ENCODE assay signal across 19 cellular contexts in the genomic region with DNA sequence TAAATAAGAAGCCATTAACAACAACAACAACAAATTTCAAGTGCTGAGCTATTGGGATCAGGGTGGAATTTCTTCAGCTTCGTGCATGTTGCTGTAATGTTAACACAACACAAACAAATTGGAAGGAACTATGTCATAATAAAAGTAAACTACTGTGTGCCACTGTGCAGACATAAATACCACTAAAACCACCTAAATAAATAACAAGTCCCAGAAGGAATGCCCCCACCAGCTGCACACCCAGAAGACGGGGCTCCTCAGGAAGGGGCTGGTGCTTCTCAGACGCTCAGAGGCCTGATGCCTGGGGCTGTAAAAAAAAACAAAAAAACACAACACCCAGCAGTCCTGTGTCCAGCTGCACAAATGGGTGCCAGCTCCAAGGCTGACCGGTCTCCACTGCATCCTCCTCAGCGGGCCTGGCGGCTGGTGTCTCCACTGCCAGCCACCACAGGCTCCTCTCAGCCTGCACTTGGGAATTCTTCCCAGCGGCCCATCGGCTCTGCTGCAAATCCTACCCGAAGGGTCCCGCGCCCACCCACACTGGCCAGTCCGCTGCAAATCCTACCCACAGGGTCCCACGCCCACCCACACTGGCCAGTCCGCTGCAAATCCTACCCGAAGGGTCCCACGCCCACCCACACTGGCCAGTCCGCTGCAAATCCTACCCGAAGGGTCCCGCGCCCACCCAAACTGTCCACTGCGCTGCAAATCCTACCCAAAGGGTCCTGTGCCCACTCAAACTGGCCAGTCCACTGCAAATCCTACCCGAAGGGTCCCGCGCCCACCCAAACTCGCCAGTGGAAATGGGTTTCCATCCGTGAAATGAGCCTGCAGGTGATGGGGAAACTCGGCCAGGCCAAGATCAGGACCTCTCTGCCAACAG. TPM values are rescaled to one million over a fixed set of nuclear protein-coding genes. Genes with fewer than 3 reads are reported as not detected.
A peak's percentile ranks its signal among the peaks of the same experiment; 100 is the strongest.
DNase-seq lines count a peak whose midpoint lies in the region; ATAC-seq, FAIRE-seq and TF ChIP-seq lines count a peak whose summit lies in the region.
"Had no signal": no experiment of that assay in that cellular context is flagged by ENCODE, and none has a peak within 500 bp of the region (broad histone marks: within the 10 kb centered on the region; RNA-seq: fewer than 3 reads in every experiment).

No MANE protein-coding gene starts in this region.

- H3K9me3 ChIP-seq in kidney (ENCODE audit: control insufficient read depth in 1 of 2, low read length in 2 of 2): peaks cover 0 to 4% of the 10 kb centered on the region in 2 donors
- peaks cover 0 to 36% (median 30%) of the 10 kb centered on the region in 4 donors for H3K9me3 ChIP-seq in esophagus muscularis mucosa

- H3K27ac Mint-ChIP-seq in T-cell (no peak overlapping the region), Calu3 (ENCODE audit: unreplicated experiment) (no peak overlapping the region)
- H3K27ac Mint-ChIP-seq: CD4-positive, alpha-beta T cell had no signal

- H3K36me3 ChIP-seq in kidney (ENCODE audit: control insufficient read depth in 1 of 2, insufficient read depth in 2 of 2, low read length in 2 of 2) (no peaks in the 10 kb centered on the region), esophagus muscularis mucosa (no peaks in the 10 kb centered on the region)

- DNase-seq in H4 (ENCODE audit: low spot score) (peak; percentile 94), brain pericyte (ENCODE audit: low read depth, low spot score) (peak; percentile 60), kidney (peak; percentile 64), smooth muscle cell of the brain vasculature (ENCODE audit: low read depth, low spot score) (peak; percentile 21), esophagus muscularis mucosa (ENCODE audit: extremely low spot score) (no peak), T-cell (no peak), Calu3 (no peak)
- no peak for DNase-seq in stimulated activated CD4-positive, alpha-beta T cell treated with anti-CD3 and anti-CD28 coated beads, Interleukin-4, amount 100 ng/mL, for 24 hours
- DNase-seq: AML-193, DMS79, KBM-7, NCI-H1048, NCI-H2107, NCI-H226, NCI-H526 treated with DMSO at 0.1 percent for 48 hours had no signal

- no peak for ATAC-seq in T-cell (replicated peaks in 1 of 4)
- ATAC-seq: GM12878 had no signal

- no peak for FAIRE-seq in kidney (lab: Jason Lieb, UNC)
- FAIRE-seq: GM12878, GM18507, GM19239 had no signal

- intact Hi-C loops in kidney (cut with DNase I): no loop called here
- intact Hi-C loops in esophagus muscularis mucosa (cut with DNase I): no loop called here
- intact Hi-C loops in Calu3 (cut with micrococcal nuclease; ENCODE audit: unreplicated experiment): no loop called here

- H3K4me3 Mint-ChIP-seq in T-cell (no peak overlapping the region), Calu3 (ENCODE audit: low read depth, unreplicated experiment) (no peak overlapping the region)
- H3K4me3 Mint-ChIP-seq: CD4-positive, alpha-beta T cell had no signal

- H3K9me3 Mint-ChIP-seq in T-cell: peaks cover 3 to 20% (median 18%) of the 10 kb centered on the region in 3 donors
- peaks cover 20% of the 10 kb centered on the region for H3K9me3 Mint-ChIP-seq in Calu3 (ENCODE audit: low read depth, unreplicated experiment)

- CTCF ChIA-PET in T-cell (lab: Charles Lee) (interaction anchor here in 1 of 2 donors (0.6 kb wide), 1 partner anchor 179 kb away, joined by 3 read pairs; no protein-coding TSS in a partner anchor), Calu3 (lab: Charles Lee) (no interaction called here)

- POLR2A ChIA-PET in T-cell (lab: Charles Lee): interaction anchor here in 1 of 2 donors (0.9 kb wide), 1 partner anchor 75 kb away, joined by 3 read pairs; no protein-coding TSS in a partner anchor

- H3K27me3 Mint-ChIP-seq in T-cell (no peaks in the 10 kb centered on the region), Calu3 (ENCODE audit: unreplicated experiment) (no peaks in the 10 kb centered on the region)
- H3K27me3 Mint-ChIP-seq: CD4-positive, alpha-beta T cell had no signal

- no peak overlapping the region for H3K9ac ChIP-seq in kidney (ENCODE audit: low read length in 2 of 2)

- no peak overlapping the region for H3K4me3 ChIP-seq in kidney (ENCODE audit: low read length in 2 of 2)
- no peak overlapping the region for H3K4me3 ChIP-seq in esophagus muscularis mucosa
- H3K4me3 ChIP-seq: GM12878 had no signal

- no peak for TF ChIP-seq POLR2A in esophagus muscularis mucosa (IDR thresholded peaks at IDR 0.05; ENCODE audit: low read depth)

- H3K4me1 ChIP-seq in kidney (ENCODE audit: control insufficient read depth in 1 of 2, insufficient read depth in 1 of 2, low read depth in 1 of 2, low read length in 2 of 2) (no peaks in the 10 kb centered on the region), esophagus muscularis mucosa (peaks cover 0 to 10% (median 3%) of the 10 kb centered on the region in 4 donors)

- 96% methylated on average over 27 of the region's 27 CpGs for WGBS in esophagus muscularis mucosa

- no TSS peak for BruUV-seq in Calu3 (replicated peaks; lab: Mats Ljungman, UMichigan)

- H3K4me1 Mint-ChIP-seq in T-cell: no peaks in the 10 kb centered on the region
- no peaks in the 10 kb centered on the region for H3K4me1 Mint-ChIP-seq in Calu3 (ENCODE audit: low read depth, unreplicated experiment)

- no peak for TF ChIP-seq EP300 in esophagus muscularis mucosa (IDR thresholded peaks at IDR 0.05)

- no peaks in the 10 kb centered on the region for H3K27me3 ChIP-seq in esophagus muscularis mucosa

- TF ChIP-seq CTCF in kidney (IDR thresholded peaks at IDR 0.05; ENCODE audit: borderline replicate concordance, extremely low read depth, insufficient read depth) (no peak), esophagus muscularis mucosa (IDR thresholded peaks at IDR 0.05) (no peak), Calu3 (IDR thresholded peaks at IDR 0.05; ENCODE audit: unreplicated experiment) (no peak)

- peaks cover 44% of the 10 kb centered on the region for H3K36me3 Mint-ChIP-seq in T-cell
- no peaks in the 10 kb centered on the region for H3K36me3 Mint-ChIP-seq in Calu3 (ENCODE audit: insufficient read depth, unreplicated experiment)

- H3K27ac ChIP-seq in kidney (ENCODE audit: low read depth in 2 of 2, low read length in 2 of 2): no peak overlapping the region
- no peak overlapping the region for H3K27ac ChIP-seq in esophagus muscularis mucosa (replicated peaks in 1 of 4)

RNA-seq across cellular contexts. Expression of a gene that starts 35.8 kb away (rescaled TPM):
- total RNA-seq in H4 (2014; rRNA removed; shearing (Covaris generic)): 51.0 and 51.2 TPM in 2 replicates
- total RNA-seq in kidney: 29.7 TPM
- 11.6 TPM for polyA plus RNA-seq in kidney (ENCODE audit: insufficient read depth, low read depth, low replicate concordance)
- 10 to 100 TPM; 21.2 to 32.7 (median 29.4) TPM for total RNA-seq in esophagus muscularis mucosa
- total RNA-seq in T-cell: 10 to 100 TPM; 12.8 to 21.4 (median 17.1) TPM
- 54.0 and 57.2 TPM in 2 replicates for total RNA-seq in Calu3 (2022)

RNA-seq across cellular contexts. Expression of a gene that starts 36.4 kb away (rescaled TPM):
- 40.5 and 46.7 TPM in 2 replicates for total RNA-seq in H4 (2014; rRNA removed; shearing (Covaris generic))
- total RNA-seq in kidney (15.9 TPM), esophagus muscularis mucosa (10 to 100 TPM; 15.4 to 46.9 (median 31.4) TPM), T-cell (10 to 100 TPM; 20.7 to 35.4 (median 24.4) TPM), Calu3 (2022) (24.8 and 28.3 TPM in 2 replicates)
- 21.4 TPM for polyA plus RNA-seq in kidney (ENCODE audit: insufficient read depth, low read depth, low replicate concordance)

Comparison
In these comparisons a context has a peak if more than half of its experiments do, and no peak if none do; other contexts are left out.
1. DNase-seq: peak in H4 (single experiment), brain pericyte (single experiment), kidney (single experiment) and smooth muscle cell of the brain vasculature (single experiment); none in esophagus muscularis mucosa (single experiment), T-cell (0 of 34), Calu3 (single experiment) and stimulated activated CD4-positive, alpha-beta T cell treated with anti-CD3 and anti-CD28 coated beads, Interleukin-4, amount 100 ng/mL, for 24 hours (single experiment).